ENCODE assay signal across 31 cellular contexts in the genomic region with DNA sequence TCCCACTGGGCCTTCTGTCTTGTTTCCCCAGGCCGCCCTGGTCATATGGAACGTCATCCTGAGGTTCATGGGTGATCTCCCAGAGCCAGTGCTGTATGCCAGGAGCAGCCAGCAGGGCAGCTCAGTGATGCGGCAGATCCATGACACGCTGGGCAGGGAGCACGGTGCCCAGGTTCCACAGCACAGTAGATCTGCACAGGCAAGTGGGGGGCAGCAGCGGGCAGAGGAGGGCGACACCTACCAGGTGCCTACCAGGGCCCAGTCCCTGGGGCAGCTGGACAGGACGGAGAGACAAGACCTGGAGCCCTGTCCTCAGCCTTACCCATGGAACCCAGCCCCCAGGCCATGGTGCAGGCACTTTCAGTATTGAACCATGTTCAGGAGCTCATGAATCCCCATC. TPM values are rescaled to one million over a fixed set of nuclear protein-coding genes. Genes with fewer than 3 reads are reported as not detected.
DNase-seq lines count a peak whose midpoint lies in the region; ATAC-seq and TF ChIP-seq lines count a peak whose summit lies in the region.
"Had no signal": no experiment of that assay in that cellular context is flagged by ENCODE, and none has a peak within 500 bp of the region (broad histone marks: within the 10 kb centered on the region; RNA-seq: fewer than 3 reads in every experiment).

No MANE protein-coding gene starts in this region.

- no peaks in the 10 kb centered on the region for H3F3A ChIP-seq in PC-9 (ENCODE audit: insufficient read depth, low read depth)

- H3K9me3 ChIP-seq in suprapubic skin, result peaks cover 9% of the 10 kb centered on the region
- H3K9me3 ChIP-seq in PC-9 (ENCODE audit: insufficient read depth, low read depth), result peaks cover 8% of the 10 kb centered on the region
- H3K9me3 ChIP-seq: testis had no signal

- H3K27ac Mint-ChIP-seq in activated T-cell treated with anti-CD3 and anti-CD28 coated beads, Interleukin-2, amount 50 U/mL, for 24 hours, result no peak overlapping the region
- H3K27ac Mint-ChIP-seq: activated naive CD4-positive, alpha-beta T cell treated with anti-CD3 and anti-CD28 coated beads for 36 hours; activated T-cell treated with anti-CD3 and anti-CD28 coated beads, Interleukin-2, amount 50 U/mL, for 72 hours; brain; naive thymus-derived CD4-positive, alpha-beta T cell; stimulated activated memory B cell treated with anti-CD40 and anti-IgM and Interleukin-4, amounts not matched to agents 10 μg/mL and 1 μg/mL and 100 μg/mL, for 72 hours had no signal

- CTCF ChIA-PET in PC-9 (lab: Charles Lee), result no interaction called here

- H3K9me2 ChIP-seq in PC-9 (ENCODE audit: insufficient read depth), result no peaks in the 10 kb centered on the region

- no TSS peak for BruUV-seq in PC-9 (replicated peaks; lab: Mats Ljungman, UMichigan)

- TF ChIP-seq POLR2A in suprapubic skin (IDR thresholded peaks at IDR 0.05), result no peak

- POLR2A ChIA-PET in PC-9 (lab: Charles Lee; ENCODE audit: unreplicated experiment), result no interaction called here

- no peaks in the 10 kb centered on the region for H3K79me2 ChIP-seq in PC-9 (ENCODE audit: low read depth)

- peaks cover 10% of the 10 kb centered on the region for H3K9me3 Mint-ChIP-seq in activated T-cell treated with anti-CD3 and anti-CD28 coated beads, Interleukin-2, amount 50 U/mL, for 24 hours

- H3K4me1 Mint-ChIP-seq in activated T-cell treated with anti-CD3 and anti-CD28 coated beads, Interleukin-2, amount 50 U/mL, for 24 hours (ENCODE audit: low read depth), result no peaks in the 10 kb centered on the region
- H3K4me1 Mint-ChIP-seq: brain had no signal

- H3K27ac ChIP-seq in suprapubic skin (no peak overlapping the region), PC-9 (no peak overlapping the region)
- H3K27ac ChIP-seq: A549, epithelial cell of prostate, SK-N-MC, testis had no signal

- TF ChIP-seq CTCF in suprapubic skin (IDR thresholded peaks at IDR 0.05) (no peak), PC-9 (conservative IDR thresholded peaks at IDR 0.05) (no peak)

- peak overlapping the region; percentile 33; the same call in 1 of the 2 replicates for H3K4me3 ChIP-seq in Jurkat, Clone E6-1 (ENCODE audit: low read length)
- no peak overlapping the region for H3K4me3 ChIP-seq in suprapubic skin
- H3K4me3 ChIP-seq in PC-9, result no peak overlapping the region
- H3K4me3 ChIP-seq: A549, SK-N-MC, testis had no signal

- H3K4me1 ChIP-seq in suprapubic skin (no peaks in the 10 kb centered on the region), PC-9 (replicated peaks; ENCODE audit: insufficient read depth) (no peaks in the 10 kb centered on the region)
- H3K4me1 ChIP-seq: A549, testis had no signal

- H2AFZ ChIP-seq in PC-9, result no peak overlapping the region

- H3K27me3 Mint-ChIP-seq in activated T-cell treated with anti-CD3 and anti-CD28 coated beads, Interleukin-2, amount 50 U/mL, for 24 hours, result no peaks in the 10 kb centered on the region
- H3K27me3 Mint-ChIP-seq: stimulated activated memory B cell treated with anti-CD40 and anti-IgM and Interleukin-4, amounts not matched to agents 10 μg/mL and 1 μg/mL and 100 μg/mL, for 72 hours had no signal

- no peak overlapping the region for H3K4me3 Mint-ChIP-seq in activated T-cell treated with anti-CD3 and anti-CD28 coated beads, Interleukin-2, amount 50 U/mL, for 24 hours
- H3K4me3 Mint-ChIP-seq: activated naive CD4-positive, alpha-beta T cell treated with anti-CD3 and anti-CD28 coated beads for 36 hours; activated T-cell treated with anti-CD3 and anti-CD28 coated beads, Interleukin-2, amount 50 U/mL, for 72 hours; brain; naive thymus-derived CD4-positive, alpha-beta T cell; stimulated activated memory B cell treated with anti-CD40 and anti-IgM and Interleukin-4, amounts not matched to agents 10 μg/mL and 1 μg/mL and 100 μg/mL, for 72 hours had no signal

- ATAC-seq in left colon, result peak; percentile 8
- ATAC-seq: activated T-cell treated with anti-CD3 and anti-CD28 coated beads, Interleukin-2, amount 50 U/mL, for 72 hours; stimulated activated memory B cell treated with anti-CD40 and anti-IgM and Interleukin-4, amounts not matched to agents 10 μg/mL and 1 μg/mL and 100 μg/mL, for 72 hours had no signal

- peak; percentile 14 for DNase-seq in activated T-cell treated with anti-CD3 and anti-CD28 coated beads, Interleukin-2, amount 50 U/mL, for 24 hours
- no peak for DNase-seq in activated T-cell treated with anti-CD3 and anti-CD28 coated beads, Interleukin-2, amount 50 U/mL, for 1 hour
- DNase-seq in Jurkat, Clone E6-1 (ENCODE audit: low read depth, low spot score), result no peak
- DNase-seq in left colon, result no peak
- DNase-seq in suprapubic skin (ENCODE audit: low spot score in 2 of 2), result peak; percentile 50 to 53
- no peak for DNase-seq in occipital lobe (lab: John Stamatoyannopoulos, UW)
- no peak for DNase-seq in PC-9
- no peak for DNase-seq in NCI-H146 treated with DMSO at 0.1 percent for 48 hours (lab: John Stamatoyannopoulos, UW; ENCODE audit: unreplicated experiment)
- DNase-seq: activated CD4-positive, alpha-beta T cell treated with anti-CD3 and anti-CD28 coated beads for 4 hours; activated T-cell treated with anti-CD3 and anti-CD28 coated beads, Interleukin-2, amount 50 U/mL, for 72 hours; DMS53; effector CD4-positive, alpha-beta T cell; midbrain; naive thymus-derived CD4-positive, alpha-beta T cell; NCI-H2029 treated with DMSO at 0.1 percent for 48 hours; NCI-H345; retina; stimulated activated CD4-positive, alpha-beta T cell treated with anti-CD3 and anti-CD28 coated beads, Interleukin-2, amount 100 ng/mL, for 48 hours; T-helper 2 cell; testis had no signal

- H4K20me1 ChIP-seq in PC-9 (ENCODE audit: insufficient read depth), result no peaks in the 10 kb centered on the region

- intact Hi-C loops in left colon (cut with DNase I, micrococcal nuclease) (no loop called here), PC-9 (cut with micrococcal nuclease; ENCODE audit: unreplicated experiment) (no loop called here)

- WGBS in suprapubic skin, result 93% methylated on average over 5 of the region's 8 CpGs

- no peak for TF ChIP-seq EP300 in suprapubic skin (IDR thresholded peaks at IDR 0.05)

- H3K4me2 ChIP-seq in PC-9, result no peak overlapping the region
- H3K4me2 ChIP-seq: A549 had no signal

- no peaks in the 10 kb centered on the region for H3K36me3 Mint-ChIP-seq in activated T-cell treated with anti-CD3 and anti-CD28 coated beads, Interleukin-2, amount 50 U/mL, for 24 hours (ENCODE audit: low read depth)
- H3K36me3 Mint-ChIP-seq: brain had no signal

- no peaks in the 10 kb centered on the region for H3K36me3 ChIP-seq in suprapubic skin
- H3K36me3 ChIP-seq in PC-9 (ENCODE audit: low read depth), result no peaks in the 10 kb centered on the region

- H3K27me3 ChIP-seq in suprapubic skin (no peaks in the 10 kb centered on the region), PC-9 (ENCODE audit: insufficient read depth, low read depth) (peaks cover 79% of the 10 kb centered on the region)
- H3K27me3 ChIP-seq: testis had no signal

RNA-seq across cellular contexts. Expression of gene GPR17, which starts 36.1 kb away (rescaled TPM):
- 0.95 TPM for polyA plus RNA-seq in Jurkat, Clone E6-1 (2012; ENCODE audit: insufficient read depth, insufficient read length)
- under 1 TPM in 1 of 2 donors, not detected in 1; 0.31 TPM for total RNA-seq in left colon
- under 1 TPM in 2 of 4 donors, not detected in 2; 0.48 to 0.52 TPM for total RNA-seq in suprapubic skin
- total RNA-seq in occipital lobe, result 6.1 TPM
- total RNA-seq in PC-9 (2021), result not detected in 2 replicates
- total RNA-seq: activated CD8-positive, alpha-beta memory T cell treated with anti-CD3 and anti-CD28 coated beads for 36 hours; activated naive CD4-positive, alpha-beta T cell treated with anti-CD3 and anti-CD28 coated beads for 36 hours; activated T-cell treated with anti-CD3 and anti-CD28 coated beads, Interleukin-2, amount 50 U/mL, for 72 hours; glomerular endothelial cell; H1; MCF 10A; naive thymus-derived CD4-positive, alpha-beta T cell; osteoblast had no signal
- polyA plus RNA-seq: A549; naive thymus-derived CD4-positive, alpha-beta T cell had no signal

Comparison
In these comparisons a context has a peak if more than half of its experiments do, and no peak if none do; other contexts are left out.
1. DNase-seq: peak in activated T-cell treated with anti-CD3 and anti-CD28 coated beads, Interleukin-2, amount 50 U/mL, for 24 hours (single experiment) and suprapubic skin (2 of 2); none in activated T-cell treated with anti-CD3 and anti-CD28 coated beads, Interleukin-2, amount 50 U/mL, for 1 hour (single experiment), Jurkat, Clone E6-1 (single experiment), left colon (0 of 2), occipital lobe (single experiment), PC-9 (0 of 2) and NCI-H146 treated with DMSO at 0.1 percent for 48 hours (single experiment).